ENCODE assay signal across 1 cellular context in genomic region chr17:2794116-2794803, GRCh38.
TF ChIP-seq lines count a peak whose summit lies in the region.

No MANE protein-coding gene starts in this region.

TF ChIP-seq in HEK293, 187 proteins besides CTCF, POLR2A, EP300 and RAD21 (continued from another document):
- TF ChIP-seq PRDM10 (tag by site-specific recombination; IDR thresholded peaks at IDR 0.05), result no peak
- TF ChIP-seq ZNF112 (tag by site-specific recombination; IDR thresholded peaks at IDR 0.05), result no peak
- no peak for TF ChIP-seq GFI1B (tag by site-specific recombination; IDR thresholded peaks at IDR 0.05)
- TF ChIP-seq ZNF621 (tag by site-specific recombination; IDR thresholded peaks at IDR 0.05), result no peak
- TF ChIP-seq, protein P1, sequence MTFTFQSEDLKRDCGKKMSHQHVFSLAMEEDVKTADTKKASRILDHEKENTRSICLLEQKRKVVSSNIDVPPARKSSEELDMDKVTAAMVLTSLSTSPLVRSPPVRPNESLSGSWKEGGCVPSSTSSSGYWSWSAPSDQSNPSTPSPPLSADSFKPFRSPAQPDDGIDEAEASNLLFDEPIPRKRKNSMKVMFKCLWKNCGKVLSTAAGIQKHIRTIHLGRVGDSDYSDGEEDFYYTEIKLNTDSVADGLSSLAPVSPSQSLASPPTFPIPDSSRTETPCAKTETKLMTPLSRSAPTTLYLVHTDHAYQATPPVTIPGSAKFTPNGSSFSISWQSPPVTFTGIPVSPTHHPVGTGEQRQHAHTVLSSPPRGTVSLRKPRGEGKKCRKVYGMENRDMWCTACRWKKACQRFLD (tag by site-specific recombination; IDR thresholded peaks at IDR 0.05), result no peak
- 0 out of 2 replicates have a peak, but pooled peaks have one; percentile 17 for TF ChIP-seq PRDM1 (tag by site-specific recombination; IDR thresholded peaks at IDR 0.05)
- peak; percentile 65 for TF ChIP-seq SCRT2 (tag by site-specific recombination; IDR thresholded peaks at IDR 0.05)
- TF ChIP-seq SP3 (tag by site-specific recombination; IDR thresholded peaks at IDR 0.05), result no peak
- TF ChIP-seq IKZF3 (tag by site-specific recombination; IDR thresholded peaks at IDR 0.05), result no peak
